Comparison of ENCODE assay signal across 29 cellular contexts in the genomic region with DNA sequence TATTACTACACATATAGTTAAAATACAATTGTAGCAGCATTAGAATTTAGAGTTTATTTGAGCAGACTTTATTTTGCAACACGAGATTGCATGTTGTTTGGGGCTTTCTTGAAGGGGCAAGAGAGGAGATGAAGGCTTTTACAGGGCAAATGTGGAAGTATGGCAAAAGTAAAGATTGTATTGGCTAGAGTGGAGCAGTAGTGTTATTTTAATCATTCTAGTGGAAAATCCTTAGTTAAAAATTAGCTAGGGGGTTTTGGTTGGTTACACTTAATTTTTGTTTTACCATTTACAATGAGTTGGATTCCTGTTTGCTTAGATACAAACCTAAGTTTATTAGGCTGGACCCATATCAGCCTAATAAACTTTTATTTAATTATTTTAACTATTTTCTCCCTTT. TPM values are rescaled to one million over a fixed set of nuclear protein-coding genes. Genes with fewer than 3 reads are reported as not detected.
DNase-seq lines count a peak whose midpoint lies in the region; ATAC-seq and TF ChIP-seq lines count a peak whose summit lies in the region.
"Had no signal": no experiment of that assay in that cellular context is flagged by ENCODE, and none has a peak within 500 bp of the region (broad histone marks: within the 10 kb centered on the region; RNA-seq: fewer than 3 reads in every experiment).

No MANE protein-coding gene starts in this region.

- H3K27me3 ChIP-seq in OCI-LY3 (ENCODE audit: low read depth, low read length), result no peaks in the 10 kb centered on the region
- H3K27me3 ChIP-seq: BLaER1 treated with 17β-estradiol and CSF1 and Interleukin-3, amounts not matched to agents 10 nM and 100 nM; MG63 had no signal

- H3K4me1 ChIP-seq in OCI-LY3 (ENCODE audit: low read length), result peaks cover 22% of the 10 kb centered on the region
- H3K4me1 ChIP-seq: BLaER1 treated with 17β-estradiol and CSF1 and Interleukin-3, amounts not matched to agents 10 nM and 100 nM; HAP-1 had no signal

- H3K4me2 ChIP-seq in OCI-LY3 (ENCODE audit: low read length), result peak overlapping the region; percentile 27; the same call in 1 of the 2 replicates
- H3K4me2 ChIP-seq: BLaER1 treated with 17β-estradiol and CSF1 and Interleukin-3, amounts not matched to agents 10 nM and 100 nM had no signal

- DNase-seq in ACHN (peak; percentile 8), kidney tubule cell (ENCODE audit: low spot score) (peak; percentile 40), osteocyte (ENCODE audit: extremely low spot score, unreplicated experiment) (no peak), GDM1 (lab: John Stamatoyannopoulos, UW) (no peak), NCI-H526 treated with DMSO at 0.1 percent for 48 hours (lab: John Stamatoyannopoulos, UW) (no peak)
- DNase-seq: AML-193; CD4-positive, alpha-beta T cell; DMS53; GOT3; HFFc6; IMR-90; KG1; MG63; NCI-H1105 treated with DMSO at 0.1 percent for 48 hours; NCI-H146; NCI-H1930; NCI-H2107; NCI-H524; NCI-H774; PC-3 had no signal

- no peak overlapping the region for H3K27ac Mint-ChIP-seq in osteocyte (ENCODE audit: unreplicated experiment)
- H3K27ac Mint-ChIP-seq: CD4-positive, alpha-beta T cell; HFFc6 had no signal

- H4K20me1 ChIP-seq in OCI-LY3 (ENCODE audit: insufficient read depth, low read length), result no peaks in the 10 kb centered on the region
- H4K20me1 ChIP-seq: BLaER1 treated with 17β-estradiol and CSF1 and Interleukin-3, amounts not matched to agents 10 nM and 100 nM had no signal

- H3K9me3 ChIP-seq in OCI-LY3 (ENCODE audit: insufficient read depth, low read length), result no peaks in the 10 kb centered on the region
- H3K9me3 ChIP-seq: BLaER1 treated with 17β-estradiol and CSF1 and Interleukin-3, amounts not matched to agents 10 nM and 100 nM; HAP-1; MG63 had no signal

- no peaks in the 10 kb centered on the region for H3K4me1 Mint-ChIP-seq in osteocyte (ENCODE audit: unreplicated experiment)

- in situ Hi-C loops in ACHN (cut with HindIII; ENCODE audit: low pct_ligation_motif_present, low pct_unique_long_range_greater_than_20kb, low sequenced_read_pairs), result no loop called here

- TF ChIP-seq CTCF in OCI-LY3 (IDR thresholded peaks at IDR 0.05; ENCODE audit: low read depth, low read length), result no peak
- no peak for TF ChIP-seq CTCF in osteocyte (IDR thresholded peaks at IDR 0.05)

- no peak overlapping the region for H2AFZ ChIP-seq in OCI-LY3 (ENCODE audit: low read depth, low read length)

- no peaks in the 10 kb centered on the region for H3K27me3 Mint-ChIP-seq in osteocyte (ENCODE audit: unreplicated experiment)

- no peaks in the 10 kb centered on the region for H3K36me3 Mint-ChIP-seq in osteocyte (ENCODE audit: unreplicated experiment)

- H3K9ac ChIP-seq in OCI-LY3 (ENCODE audit: low read length), result no peak overlapping the region
- H3K9ac ChIP-seq: BLaER1 treated with 17β-estradiol and CSF1 and Interleukin-3, amounts not matched to agents 10 nM and 100 nM had no signal

- H3K36me3 ChIP-seq in OCI-LY3 (replicated peaks; ENCODE audit: low read depth, low read length), result no peaks in the 10 kb centered on the region
- H3K36me3 ChIP-seq: BLaER1 treated with 17β-estradiol and CSF1 and Interleukin-3, amounts not matched to agents 10 nM and 100 nM; HAP-1; MG63 had no signal

- no peak overlapping the region for H3K4me3 ChIP-seq in OCI-LY3 (ENCODE audit: low read length)
- H3K4me3 ChIP-seq: BLaER1 treated with 17β-estradiol and CSF1 and Interleukin-3, amounts not matched to agents 10 nM and 100 nM; HAP-1; MG63 had no signal

- peak; percentile 42 for ATAC-seq in GM18870 (IDR thresholded peaks at IDR 0.05; ENCODE audit: unreplicated experiment)
- ATAC-seq: PC-3, Right ventricle myocardium inferior had no signal

- no peaks in the 10 kb centered on the region for H3K79me2 ChIP-seq in OCI-LY3 (ENCODE audit: low read length)

- H3K9me3 Mint-ChIP-seq in osteocyte (ENCODE audit: unreplicated experiment), result no peaks in the 10 kb centered on the region

- H3K4me3 Mint-ChIP-seq in osteocyte (ENCODE audit: unreplicated experiment), result no peak overlapping the region
- H3K4me3 Mint-ChIP-seq: CD4-positive, alpha-beta T cell; HFFc6 had no signal

- H3K27ac ChIP-seq in OCI-LY3 (ENCODE audit: low read length), result no peak overlapping the region
- H3K27ac ChIP-seq: BLaER1 treated with 17β-estradiol and CSF1 and Interleukin-3, amounts not matched to agents 10 nM and 100 nM had no signal

RNA-seq across cellular contexts. Expression of gene OR5H15, which starts 4.6 kb away (rescaled TPM):
- not detected in 2 replicates for total RNA-seq in osteocyte
- total RNA-seq: CD4-positive, alpha-beta T cell; Daoy; G401; HFFc6; IMR-90; PC-3; Right ventricle myocardium inferior; RPMI7951; SK-MEL-5 had no signal

RNA-seq across cellular contexts. Expression of gene OR5H14, which starts 23.8 kb away (rescaled TPM):
- not detected in 2 replicates for total RNA-seq in osteocyte
- total RNA-seq: CD4-positive, alpha-beta T cell; Daoy; G401; HFFc6; IMR-90; PC-3; Right ventricle myocardium inferior; RPMI7951; SK-MEL-5 had no signal

RNA-seq across cellular contexts. Expression of gene OR5H1, which starts 40.5 kb away (rescaled TPM):
- not detected in 2 replicates for total RNA-seq in osteocyte
- total RNA-seq: CD4-positive, alpha-beta T cell; Daoy; G401; HFFc6; IMR-90; PC-3; Right ventricle myocardium inferior; RPMI7951; SK-MEL-5 had no signal

Comparison
In these comparisons a context has a peak if more than half of its experiments do, and no peak if none do; other contexts are left out.
1. DNase-seq: peak in ACHN (single experiment) and kidney tubule cell (single experiment); none in osteocyte (single experiment), GDM1 (single experiment) and NCI-H526 treated with DMSO at 0.1 percent for 48 hours (single experiment).